ENCODE assay signal across 16 cellular contexts in the genomic region with DNA sequence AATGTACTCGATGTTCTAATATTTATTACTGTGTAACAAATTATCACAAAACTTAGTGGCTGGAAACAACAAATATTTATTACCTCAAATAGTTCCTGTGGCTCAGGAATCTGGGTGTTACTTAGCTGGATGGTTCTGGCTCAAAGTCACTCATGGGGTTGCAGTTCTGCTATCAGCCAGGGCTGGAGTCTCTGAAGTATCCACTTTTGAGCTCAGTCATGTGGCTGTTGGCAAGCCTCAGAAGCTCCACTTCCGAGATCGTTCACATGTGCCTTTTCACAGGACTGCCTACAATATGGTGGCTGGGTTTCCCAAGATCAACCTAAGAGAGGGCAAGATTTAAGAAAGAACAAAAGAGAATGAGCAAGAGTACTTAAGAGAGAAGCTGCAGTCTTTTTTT. TPM values are rescaled to one million over a fixed set of nuclear protein-coding genes. Genes with fewer than 3 reads are reported as not detected.
DNase-seq lines count a peak whose midpoint lies in the region; ATAC-seq, FAIRE-seq and TF ChIP-seq lines count a peak whose summit lies in the region.
"Had no signal": no experiment of that assay in that cellular context is flagged by ENCODE, and none has a peak within 500 bp of the region (broad histone marks: within the 10 kb centered on the region; RNA-seq: fewer than 3 reads in every experiment).

No MANE protein-coding gene starts in this region.

- H3K4me3 Mint-ChIP-seq in activated naive CD4-positive, alpha-beta T cell treated with anti-CD3 and anti-CD28 coated beads, Interleukin-2, amount 10 ng/mL, durations not matched to agents 7 days and 5 days = no peak overlapping the region
- H3K4me3 Mint-ChIP-seq: CD14-positive monocyte; CD4-positive, alpha-beta memory T cell had no signal

- no peaks in the 10 kb centered on the region for H3K4me1 Mint-ChIP-seq in activated naive CD4-positive, alpha-beta T cell treated with anti-CD3 and anti-CD28 coated beads, Interleukin-2, amount 10 ng/mL, durations not matched to agents 7 days and 5 days
- H3K4me1 Mint-ChIP-seq: CD14-positive monocyte; CD4-positive, alpha-beta memory T cell had no signal

- TF ChIP-seq CTCF in left lung (IDR thresholded peaks at IDR 0.05) = no peak
- TF ChIP-seq CTCF in foreskin fibroblast (IDR thresholded peaks at IDR 0.05; ENCODE audit: low read depth, low read length) = no peak

- H3K27me3 ChIP-seq in left lung (no peaks in the 10 kb centered on the region), small intestine (ENCODE audit: control insufficient read depth in 2 of 2, insufficient read depth in 2 of 2, low read length in 2 of 2) (no peaks in the 10 kb centered on the region)
- H3K27me3 ChIP-seq: BLaER1 had no signal

- intact Hi-C loops in left lung (cut with DNase I) = no loop called here

- in situ Hi-C loops in SK-MEL-5 (cut with HindIII; ENCODE audit: low pct_unique_long_range_greater_than_20kb, low sequenced_read_pairs) = no loop called here

- H3K27ac ChIP-seq in left lung (no peak overlapping the region), small intestine (ENCODE audit: low read depth in 1 of 2, low read length in 1 of 2) (no peak overlapping the region)
- H3K27ac ChIP-seq: BLaER1 had no signal

- FAIRE-seq in small intestine (lab: Jason Lieb, UNC) = no peak
- FAIRE-seq: H1 had no signal

- H3K9me3 ChIP-seq in left lung (no peaks in the 10 kb centered on the region), small intestine (ENCODE audit: control insufficient read depth, low read depth) (no peaks in the 10 kb centered on the region)
- H3K9me3 ChIP-seq: BLaER1, HAP-1 had no signal

- H3K27me3 Mint-ChIP-seq in activated naive CD4-positive, alpha-beta T cell treated with anti-CD3 and anti-CD28 coated beads, Interleukin-2, amount 10 ng/mL, durations not matched to agents 7 days and 5 days = peaks cover 7% of the 10 kb centered on the region

- H3K27ac Mint-ChIP-seq in activated naive CD4-positive, alpha-beta T cell treated with anti-CD3 and anti-CD28 coated beads, Interleukin-2, amount 10 ng/mL, durations not matched to agents 7 days and 5 days = peak overlapping the region; percentile 7
- H3K27ac Mint-ChIP-seq: CD14-positive monocyte; CD4-positive, alpha-beta memory T cell had no signal

- H3K36me3 ChIP-seq in left lung = no peaks in the 10 kb centered on the region
- no peaks in the 10 kb centered on the region for H3K36me3 ChIP-seq in small intestine (ENCODE audit: control insufficient read depth in 2 of 2, insufficient read depth in 2 of 2, low read length in 2 of 2)
- H3K36me3 ChIP-seq: BLaER1, HAP-1 had no signal

- H3K4me1 ChIP-seq in left lung = no peaks in the 10 kb centered on the region
- no peaks in the 10 kb centered on the region for H3K4me1 ChIP-seq in small intestine (ENCODE audit: control insufficient read depth in 2 of 2, insufficient read depth in 1 of 2, low read depth in 1 of 2, low read length in 1 of 2)
- H3K4me1 ChIP-seq: BLaER1, HAP-1 had no signal

- H3K36me3 Mint-ChIP-seq in activated naive CD4-positive, alpha-beta T cell treated with anti-CD3 and anti-CD28 coated beads, Interleukin-2, amount 10 ng/mL, durations not matched to agents 7 days and 5 days = no peaks in the 10 kb centered on the region
- H3K36me3 Mint-ChIP-seq: CD14-positive monocyte; CD4-positive, alpha-beta memory T cell had no signal

- CTCF ChIA-PET in activated naive CD4-positive, alpha-beta T cell treated with anti-CD3 and anti-CD28 coated beads, Interleukin-2, amount 10 ng/mL, durations not matched to agents 7 days and 5 days (lab: Charles Lee) = no interaction called here

- no peaks in the 10 kb centered on the region for H3K9me3 Mint-ChIP-seq in activated naive CD4-positive, alpha-beta T cell treated with anti-CD3 and anti-CD28 coated beads, Interleukin-2, amount 10 ng/mL, durations not matched to agents 7 days and 5 days
- H3K9me3 Mint-ChIP-seq: CD4-positive, alpha-beta memory T cell had no signal

- 77 to 88% (median 81%) methylated on average over 3 of the region's 3 CpGs for WGBS in small intestine, 3 donors

- H3K4me3 ChIP-seq in left lung (no peak overlapping the region), small intestine (ENCODE audit: low read depth in 1 of 2, low read length in 2 of 2) (no peak overlapping the region), foreskin fibroblast (ENCODE audit: low read depth in 1 of 2, low read length in 2 of 2) (no peak overlapping the region)
- H3K4me3 ChIP-seq: BLaER1, HAP-1 had no signal

- DNase-seq in activated naive CD4-positive, alpha-beta T cell treated with anti-CD3 and anti-CD28 coated beads, Interleukin-2, amount 10 ng/mL, durations not matched to agents 7 days and 5 days = no peak
- DNase-seq in activated naive CD4-positive, alpha-beta T cell treated with anti-CD3 and anti-CD28 coated beads, Interleukin-2, amount 50 U/mL, for 16 hours = no peak
- DNase-seq in SK-MEL-5 (ENCODE audit: low read depth, low spot score) = peak; percentile 32
- no peak for DNase-seq in left lung
- DNase-seq in small intestine = no peak
- no peak for DNase-seq in SK-N-DZ (ENCODE audit: low spot score)
- no peak for DNase-seq in foreskin fibroblast
- DNase-seq: 8988T; CD4-positive, alpha-beta memory T cell; DMS153; DMS79; GDM1 had no signal

- peak; percentile 40 for ATAC-seq in left lung

RNA-seq across cellular contexts. Expression of a gene that starts 19.4 kb away (rescaled TPM):
- 40.0 and 46.9 TPM in 2 replicates for total RNA-seq in SK-MEL-5 (2014; rRNA removed; shearing (Covaris generic))
- polyA plus RNA-seq in SK-MEL-5 (2015; cell fraction: cytosol; rRNA removed) = 61.7 and 67.2 TPM in 2 replicates
- polyA plus RNA-seq in SK-MEL-5 (2015; cell fraction: nucleus; rRNA removed) = 13.0 and 22.3 TPM in 2 replicates
- total RNA-seq in left lung = 10 to 100 TPM; 53.7 to 59.1 TPM
- polyA plus RNA-seq in small intestine = 10 to 100 TPM; 55.3 to 62.8 (median 61.3) TPM
- 501 and 541 TPM in 2 replicates for polyA plus RNA-seq in SK-N-DZ (2014; cell fraction: cytosol; rRNA removed)
- polyA plus RNA-seq in SK-N-DZ (2014; cell fraction: nucleus; rRNA removed) = 286 and 369 TPM in 2 replicates
